ENCODE assay signal across 15 cellular contexts in the genomic region with DNA sequence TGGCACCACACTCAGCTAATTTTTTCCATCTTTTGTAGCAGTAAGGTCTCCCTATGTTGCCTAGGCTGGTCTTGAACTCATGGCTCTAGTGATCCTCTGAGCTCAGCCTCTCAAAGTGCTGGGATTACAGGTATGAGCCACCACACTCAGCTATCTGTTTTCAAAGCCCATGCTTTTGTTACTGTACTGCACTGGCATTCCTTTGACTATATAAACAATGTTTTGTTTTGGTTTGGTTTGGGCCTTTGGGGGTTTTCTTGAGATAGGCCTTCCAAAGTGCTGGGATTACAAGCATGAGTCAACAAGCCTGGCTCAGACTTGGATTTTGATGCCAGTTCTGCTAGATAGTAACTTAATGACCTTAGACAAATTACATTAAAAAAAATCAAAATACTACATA.
DNase-seq lines count a peak whose midpoint lies in the region; ATAC-seq, FAIRE-seq and TF ChIP-seq lines count a peak whose summit lies in the region.
"Had no signal": no experiment of that assay in that cellular context is flagged by ENCODE, and none has a peak within 500 bp of the region (broad histone marks: within the 10 kb centered on the region; RNA-seq: fewer than 3 reads in every experiment).

No MANE protein-coding gene starts in this region.

- H3K4me3 ChIP-seq in HFF-Myc (replicated peaks; ENCODE audit: low read depth, low read length) (no peak overlapping the region), tibial nerve (no peak overlapping the region), kidney (ENCODE audit: low read length in 2 of 2) (no peak overlapping the region)
- H3K4me3 ChIP-seq: esophagus squamous epithelium, psoas muscle, upper lobe of right lung had no signal

- peaks cover 0 to 79% (median 9%) of the 10 kb centered on the region in 3 donors for H3K36me3 ChIP-seq in tibial nerve
- peaks cover 16 to 20% of the 10 kb centered on the region in 2 donors for H3K36me3 ChIP-seq in kidney (ENCODE audit: control insufficient read depth in 1 of 2, insufficient read depth in 2 of 2, low read length in 2 of 2)

- DNase-seq in AG08395 (ENCODE audit: low spot score) (peak; percentile 60), HFF-Myc (ENCODE audit: extremely low read depth, low read depth) (peak; percentile 21), astrocyte of the hippocampus (ENCODE audit: low read depth, low spot score) (peak; percentile 72), hepatic stellate cell (ENCODE audit: low spot score) (peak; percentile 19), tibial nerve (ENCODE audit: low spot score in 2 of 2) (no peak), kidney (no peak)
- DNase-seq: activated naive CD4-positive, alpha-beta T cell; esophagus squamous epithelium; NCI-H1417 treated with DMSO at 0.1 percent for 48 hours; NCI-H510A treated with DMSO at 0.1 percent for 48 hours; psoas muscle; stimulated activated CD4-positive, alpha-beta T cell treated with anti-CD3 and anti-CD28 coated beads, Interleukin-1b, Interleukin-23, amount 100 ng/mL, for 48 hours; upper lobe of right lung had no signal

- intact Hi-C loops in kidney (cut with DNase I): no loop called here

- ATAC-seq in HG03095 (IDR thresholded peaks at IDR 0.05; ENCODE audit: unreplicated experiment) (no peak), HG03432 (IDR thresholded peaks at IDR 0.05; ENCODE audit: unreplicated experiment) (no peak)
- ATAC-seq: psoas muscle, upper lobe of right lung had no signal

- H3K27me3 ChIP-seq in tibial nerve: no peaks in the 10 kb centered on the region
- H3K27me3 ChIP-seq: esophagus squamous epithelium, upper lobe of right lung had no signal

- H3K9ac ChIP-seq in kidney (ENCODE audit: low read length in 2 of 2): no peak overlapping the region

- H3K27ac ChIP-seq in tibial nerve (no peak overlapping the region), kidney (ENCODE audit: low read depth in 2 of 2, low read length in 2 of 2) (no peak overlapping the region)
- H3K27ac ChIP-seq: esophagus squamous epithelium, psoas muscle, upper lobe of right lung had no signal

- no peak for TF ChIP-seq CTCF in HFF-Myc (IDR thresholded peaks at IDR 0.05; ENCODE audit: low read depth, low read length, missing control alignments)
- no peak for TF ChIP-seq CTCF in tibial nerve (IDR thresholded peaks at IDR 0.05)
- TF ChIP-seq CTCF in kidney (IDR thresholded peaks at IDR 0.05; ENCODE audit: borderline replicate concordance, extremely low read depth, insufficient read depth): no peak

- no peak for TF ChIP-seq POLR2A in tibial nerve (IDR thresholded peaks at IDR 0.05)

- no peak for FAIRE-seq in kidney (lab: Jason Lieb, UNC)

- TF ChIP-seq EP300 in tibial nerve (IDR thresholded peaks at IDR 0.05): no peak

- H3K4me1 ChIP-seq in tibial nerve (no peaks in the 10 kb centered on the region), kidney (ENCODE audit: control insufficient read depth in 1 of 2, insufficient read depth in 1 of 2, low read depth in 1 of 2, low read length in 2 of 2) (no peaks in the 10 kb centered on the region)
- H3K4me1 ChIP-seq: esophagus squamous epithelium, psoas muscle, upper lobe of right lung had no signal

- H3K9me3 ChIP-seq in tibial nerve: no peaks in the 10 kb centered on the region
- H3K9me3 ChIP-seq in kidney (ENCODE audit: control insufficient read depth in 1 of 2, low read length in 2 of 2): no peaks in the 10 kb centered on the region
- H3K9me3 ChIP-seq: esophagus squamous epithelium, psoas muscle, upper lobe of right lung had no signal

Comparison
In these comparisons a context has a peak if more than half of its experiments do, and no peak if none do; other contexts are left out.
1. DNase-seq: peak in AG08395 (single experiment), HFF-Myc (single experiment), astrocyte of the hippocampus (single experiment) and hepatic stellate cell (single experiment); none in tibial nerve (0 of 2) and kidney (single experiment).